28 cellular contexts compared by ENCODE assay signal in the genomic region with DNA sequence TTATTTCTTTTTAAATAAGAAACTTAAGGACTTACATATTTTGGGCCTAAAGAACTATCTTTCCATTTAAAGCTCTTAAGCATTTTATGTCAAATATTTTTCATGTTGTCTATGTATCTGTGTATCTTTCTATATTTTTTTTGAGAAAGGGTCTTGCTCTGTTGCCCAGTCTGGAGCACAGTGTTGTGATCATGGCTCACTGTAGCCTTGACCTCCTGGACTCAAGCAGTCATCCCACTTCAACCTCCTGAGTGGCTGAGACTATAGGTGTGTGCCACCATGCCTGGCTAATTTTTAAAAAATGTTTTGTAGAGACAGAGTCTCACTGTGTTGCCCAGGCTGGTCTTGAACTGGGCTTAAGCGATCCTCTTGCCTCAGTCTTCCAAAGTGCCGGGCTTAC.
"Had no signal": no experiment of that assay in that cellular context is flagged by ENCODE, and none has a peak within 500 bp of the region (broad histone marks: within the 10 kb centered on the region; RNA-seq: fewer than 3 reads in every experiment).

No MANE protein-coding gene starts in this region.

- H3K9me3 ChIP-seq: left lung, lower lobe of right lung, neutrophil, right atrium auricular region, stomach, testis, thyroid gland, upper lobe of right lung had no signal

- H3K4me1 Mint-ChIP-seq: neural progenitor cell had no signal

- H3K4me3 ChIP-seq: left lung, lower lobe of right lung, neural progenitor cell, right atrium auricular region, skin epidermis, stomach, testis, thyroid gland, upper lobe of right lung had no signal

- H3K27me3 ChIP-seq: left lung, neural progenitor cell, neutrophil, right atrium auricular region, stomach, testis, thyroid gland, upper lobe of right lung had no signal

- H3K9me3 Mint-ChIP-seq: immature natural killer cell; natural killer cell; nephron progenitor cell; neural progenitor cell; stimulated activated naive B cell treated with anti-CD40 and anti-IgM and Interleukin-4, amounts not matched to agents 10 μg/mL and 1 μg/mL and 100 μg/mL, for 72 hours had no signal

- ATAC-seq: left colon; left lung; lower lobe of right lung; natural killer cell; sciatic nerve; stimulated activated naive B cell treated with anti-CD40 and anti-IgM and Interleukin-4, amounts not matched to agents 10 μg/mL and 1 μg/mL and 100 μg/mL, for 72 hours; stimulated activated naive CD8-positive, alpha-beta T cell treated with anti-CD3 and anti-CD28 coated beads, Interleukin-15, Interleukin-2, amounts not matched to agents 100 U/mL and 50 U/mL, for 24 hours; upper lobe of right lung had no signal

- DNase-seq: hypothalamus; immature natural killer cell; kidney; left colon; left lung; lower lobe of right lung; mammary epithelial cell; mesenchymal stem cell; natural killer cell; nephron progenitor cell; occipital lobe; stimulated activated CD4-positive, alpha-beta T cell treated with anti-CD3 and anti-CD28 coated beads, Interleukin-12 subunit alpha, Interleukin-12 subunit beta, amount 100 ng/mL, for 4 hours; stimulated activated CD4-positive, alpha-beta T cell treated with anti-CD3 and anti-CD28 coated beads, Interleukin-15, amount 100 ng/mL, for 24 hours; stimulated activated CD4-positive, alpha-beta T cell treated with anti-CD3 and anti-CD28 coated beads, Interleukin-2, amount 100 ng/mL, for 24 hours; stimulated activated CD4-positive, alpha-beta T cell treated with anti-CD3 and anti-CD28 coated beads, Interleukin-4, amount 100 ng/mL, for 1 hour; stimulated activated naive B cell treated with anti-CD40 and anti-IgM and Interleukin-4, amounts not matched to agents 10 μg/mL and 1 μg/mL and 100 μg/mL, for 72 hours; stimulated activated naive CD8-positive, alpha-beta T cell treated with anti-CD3 and anti-CD28 coated beads, Interleukin-15, Interleukin-2, amounts not matched to agents 100 U/mL and 50 U/mL, for 24 hours; stomach; testis; thyroid gland; trophoblast cell; upper lobe of right lung had no signal

- H3K4me3 Mint-ChIP-seq: immature natural killer cell; natural killer cell; nephron progenitor cell; neural progenitor cell; stimulated activated naive B cell treated with anti-CD40 and anti-IgM and Interleukin-4, amounts not matched to agents 10 μg/mL and 1 μg/mL and 100 μg/mL, for 72 hours had no signal

- H3K27me3 Mint-ChIP-seq: progenitor cell of endocrine pancreas; stimulated activated naive B cell treated with anti-CD40 and anti-IgM and Interleukin-4, amounts not matched to agents 10 μg/mL and 1 μg/mL and 100 μg/mL, for 72 hours had no signal

- H3K27ac Mint-ChIP-seq: immature natural killer cell; natural killer cell; nephron progenitor cell; neural progenitor cell; progenitor cell of endocrine pancreas; stimulated activated naive B cell treated with anti-CD40 and anti-IgM and Interleukin-4, amounts not matched to agents 10 μg/mL and 1 μg/mL and 100 μg/mL, for 72 hours had no signal

- H3K4me1 ChIP-seq: neural progenitor cell, testis, thyroid gland, upper lobe of right lung had no signal

- H3K27ac ChIP-seq: left lung, lower lobe of right lung, neural progenitor cell, neutrophil, right atrium auricular region, skin epidermis, stomach, testis, thyroid gland, upper lobe of right lung had no signal
